ENCODE assay signal across 8 cellular contexts in genomic region chr19:43595999-43596841, GRCh38. TPM values are rescaled to one million over a fixed set of nuclear protein-coding genes. Genes with fewer than 3 reads are reported as not detected.
DNase-seq lines count a peak whose midpoint lies in the region; ATAC-seq, FAIRE-seq and TF ChIP-seq lines count a peak whose summit lies in the region.

Gene IRGQ (minus strand): TSS chr19:43596134. CDS start chr19:43595338, 796 bp downstream.
Gene ZNF576 (plus strand): TSS chr19:43596595. CDS start chr19:43597109, 514 bp downstream.

- H3K36me3 ChIP-seq in BE2C: peaks cover 13% of the 10 kb centered on the region; the same call in 1 of the 2 replicates

- no peaks in the 10 kb centered on the region for H3K27me3 ChIP-seq in BE2C

- FAIRE-seq in colon (lab: Jason Lieb, UNC): peak; percentile 94

- peak within 1 kb of the TSS; percentile 92 for H3K4me3 ChIP-seq in BE2C (ENCODE audit: low read depth, low read length)

- peak; percentile 63 for ATAC-seq in HG03460 (IDR thresholded peaks at IDR 0.05; ENCODE audit: unreplicated experiment)

- DNase-seq in BE2C: peak; percentile 100
- DNase-seq in GM19240 (ENCODE audit: insufficient read length, low spot score): peak; percentile 96
- peak; percentile 99 to 100 for DNase-seq in NCI-H526 (lab: John Stamatoyannopoulos, UW)
- DNase-seq in activated CD4-positive, alpha-beta T cell treated with anti-CD3 and anti-CD28 coated beads for 48 hours: peak; percentile 100
- peak; percentile 100 for DNase-seq in kidney glomerular epithelial cell (lab: John Stamatoyannopoulos, UW)
- peak; percentile 99 for DNase-seq in stimulated activated CD4-positive, alpha-beta T cell treated with anti-CD3 and anti-CD28 coated beads, Interleukin-1b, Interleukin-23, amount 100 ng/mL, for 1 hour (ENCODE audit: low read depth in 2 of 2)

- no peak for TF ChIP-seq CTCF in BE2C (IDR thresholded peaks at IDR 0.05; ENCODE audit: low read depth, low read length)

- H3K9me3 ChIP-seq in BE2C: no peaks in the 10 kb centered on the region

- no peaks in the 10 kb centered on the region for H3K4me1 ChIP-seq in BE2C

RNA-seq across cellular contexts. Expression of gene IRGQ, which starts in this region (rescaled TPM):
- 12.9 TPM for polyA plus RNA-seq in BE2C (2012; ENCODE audit: insufficient read depth, insufficient read length, low read depth)

RNA-seq across cellular contexts. Expression of gene ZNF576, which starts in this region (rescaled TPM):
- 39.9 TPM for polyA plus RNA-seq in BE2C (2012; ENCODE audit: insufficient read depth, insufficient read length, low read depth)

Comparison
In these comparisons a context has a peak if more than half of its experiments do, and no peak if none do; other contexts are left out.
1. Peak in every context shown above with its lines: DNase-seq, ATAC-seq and H3K4me3 ChIP-seq.